In genomic region chr16:56332464-56333079, GRCh38 we compare ENCODE assay signal across 8 cellular contexts.
DNase-seq lines count a peak whose midpoint lies in the region; ATAC-seq and TF ChIP-seq lines count a peak whose summit lies in the region.

No MANE protein-coding gene starts in this region.

- no peak overlapping the region for H3K4me3 ChIP-seq in smooth muscle cell
- H3K4me3 ChIP-seq in esophagus muscularis mucosa = no peak overlapping the region

- H3K27me3 ChIP-seq in smooth muscle cell (ENCODE audit: low read depth) (no peaks in the 10 kb centered on the region), esophagus muscularis mucosa (no peaks in the 10 kb centered on the region)

- intact Hi-C loops in activated CD8-positive, alpha-beta T cell treated with anti-CD3 and anti-CD28 coated beads for 36 hours (cut with micrococcal nuclease) = no loop called here
- intact Hi-C loops in esophagus muscularis mucosa (cut with DNase I) = no loop called here

- H3K4me1 ChIP-seq in smooth muscle cell (ENCODE audit: low read depth) (no peaks in the 10 kb centered on the region), esophagus muscularis mucosa (peaks cover 0 to 8% (median 0%) of the 10 kb centered on the region in 4 donors)

- H3K4me2 ChIP-seq in smooth muscle cell = no peak overlapping the region

- no peaks in the 10 kb centered on the region for H3K9me3 Mint-ChIP-seq in activated CD8-positive, alpha-beta T cell treated with anti-CD3 and anti-CD28 coated beads for 36 hours
- H3K9me3 Mint-ChIP-seq in activated CD8-positive, alpha-beta T cell treated with anti-CD3 and anti-CD28 coated beads, Interleukin-2, amount 10 ng/mL, durations not matched to agents 7 days and 5 days (ENCODE audit: insufficient read depth) = no peaks in the 10 kb centered on the region
- H3K9me3 Mint-ChIP-seq in WTC11 = no peaks in the 10 kb centered on the region

- H3K79me2 ChIP-seq in smooth muscle cell (ENCODE audit: low read depth) = no peaks in the 10 kb centered on the region

- 39% methylated on average over 16 of the region's 16 CpGs for WGBS in smooth muscle cell (ENCODE audit: low lambda C conversion rate)
- 72% methylated on average over 14 of the region's 16 CpGs for WGBS in esophagus muscularis mucosa

- no peaks in the 10 kb centered on the region for H3K36me3 ChIP-seq in smooth muscle cell (ENCODE audit: low read depth)
- no peaks in the 10 kb centered on the region for H3K36me3 ChIP-seq in esophagus muscularis mucosa

- no peaks in the 10 kb centered on the region for H3K36me3 Mint-ChIP-seq in activated CD8-positive, alpha-beta T cell treated with anti-CD3 and anti-CD28 coated beads for 36 hours (ENCODE audit: low read depth)
- no peaks in the 10 kb centered on the region for H3K36me3 Mint-ChIP-seq in activated CD8-positive, alpha-beta T cell treated with anti-CD3 and anti-CD28 coated beads, Interleukin-2, amount 10 ng/mL, durations not matched to agents 7 days and 5 days (ENCODE audit: low read depth)
- H3K36me3 Mint-ChIP-seq in WTC11 = no peaks in the 10 kb centered on the region

- H3F3A ChIP-seq in smooth muscle cell (ENCODE audit: low read depth) = no peaks in the 10 kb centered on the region

- no peak for TF ChIP-seq POLR2A in esophagus muscularis mucosa (IDR thresholded peaks at IDR 0.05; ENCODE audit: low read depth)

- H4K20me1 ChIP-seq in smooth muscle cell (ENCODE audit: low read depth) = no peaks in the 10 kb centered on the region

- no peak for TF ChIP-seq EP300 in esophagus muscularis mucosa (IDR thresholded peaks at IDR 0.05)

- POLR2A ChIA-PET in activated CD8-positive, alpha-beta T cell treated with anti-CD3 and anti-CD28 coated beads for 36 hours (lab: Charles Lee) = no interaction called here
- POLR2A ChIA-PET in activated CD8-positive, alpha-beta T cell treated with anti-CD3 and anti-CD28 coated beads, Interleukin-2, amount 10 ng/mL, durations not matched to agents 7 days and 5 days (lab: Charles Lee) = no interaction called here
- POLR2A ChIA-PET in WTC11 (lab: Charles Lee) = no interaction called here

- no peak overlapping the region for H3K27ac Mint-ChIP-seq in activated CD8-positive, alpha-beta T cell treated with anti-CD3 and anti-CD28 coated beads for 36 hours
- H3K27ac Mint-ChIP-seq in activated CD8-positive, alpha-beta T cell treated with anti-CD3 and anti-CD28 coated beads, Interleukin-2, amount 10 ng/mL, durations not matched to agents 7 days and 5 days = no peak overlapping the region
- no peak overlapping the region for H3K27ac Mint-ChIP-seq in WTC11

- H3K9me3 ChIP-seq in smooth muscle cell (replicated peaks; ENCODE audit: low read depth) (no peaks in the 10 kb centered on the region), esophagus muscularis mucosa (no peaks in the 10 kb centered on the region)

- H3K27ac ChIP-seq in smooth muscle cell (ENCODE audit: low read depth) = no peak overlapping the region
- H3K27ac ChIP-seq in esophagus muscularis mucosa (replicated peaks in 1 of 4) = no peak overlapping the region

- H3K4me1 Mint-ChIP-seq in activated CD8-positive, alpha-beta T cell treated with anti-CD3 and anti-CD28 coated beads for 36 hours (ENCODE audit: low read depth) = no peaks in the 10 kb centered on the region
- no peaks in the 10 kb centered on the region for H3K4me1 Mint-ChIP-seq in activated CD8-positive, alpha-beta T cell treated with anti-CD3 and anti-CD28 coated beads, Interleukin-2, amount 10 ng/mL, durations not matched to agents 7 days and 5 days (ENCODE audit: low read depth)
- H3K4me1 Mint-ChIP-seq in WTC11 = no peaks in the 10 kb centered on the region

- H3K27me3 Mint-ChIP-seq in activated CD8-positive, alpha-beta T cell treated with anti-CD3 and anti-CD28 coated beads for 36 hours = no peaks in the 10 kb centered on the region
- no peaks in the 10 kb centered on the region for H3K27me3 Mint-ChIP-seq in activated CD8-positive, alpha-beta T cell treated with anti-CD3 and anti-CD28 coated beads, Interleukin-2, amount 10 ng/mL, durations not matched to agents 7 days and 5 days (ENCODE audit: low read depth)
- no peaks in the 10 kb centered on the region for H3K27me3 Mint-ChIP-seq in WTC11 (ENCODE audit: low read depth)

- no peak overlapping the region for H3K4me3 Mint-ChIP-seq in activated CD8-positive, alpha-beta T cell treated with anti-CD3 and anti-CD28 coated beads for 36 hours
- H3K4me3 Mint-ChIP-seq in activated CD8-positive, alpha-beta T cell treated with anti-CD3 and anti-CD28 coated beads, Interleukin-2, amount 10 ng/mL, durations not matched to agents 7 days and 5 days = no peak overlapping the region
- H3K4me3 Mint-ChIP-seq in WTC11 = no peak overlapping the region

- H3K9ac ChIP-seq in smooth muscle cell (ENCODE audit: low read depth) = no peak overlapping the region

- CTCF ChIA-PET in activated CD8-positive, alpha-beta T cell treated with anti-CD3 and anti-CD28 coated beads for 36 hours (lab: Charles Lee) = interaction anchor here (1.8 kb wide), 1 partner anchor 11 kb away, joined by 4 read pairs; no protein-coding TSS in a partner anchor
- CTCF ChIA-PET in activated CD8-positive, alpha-beta T cell treated with anti-CD3 and anti-CD28 coated beads, Interleukin-2, amount 10 ng/mL, durations not matched to agents 7 days and 5 days (lab: Charles Lee) = interaction anchor here (2.3 kb wide), 1 partner anchor 14 kb away, joined by 6 read pairs; no protein-coding TSS in a partner anchor
- CTCF ChIA-PET in WTC11 (lab: Charles Lee) = interaction anchor here (0.6 to 6.2 kb wide), 5 partner anchors 9 to 1198 kb away, joined by 3 to 65 read pairs (median 3); no protein-coding TSS in a partner anchor

- DNase-seq in activated CD8-positive, alpha-beta T cell treated with anti-CD3 and anti-CD28 coated beads for 36 hours = peak; percentile 37
- no peak for DNase-seq in activated CD8-positive, alpha-beta T cell treated with anti-CD3 and anti-CD28 coated beads, Interleukin-2, amount 10 ng/mL, durations not matched to agents 7 days and 5 days
- DNase-seq in WTC11 (ENCODE audit: low spot score) = peak; percentile 71
- peak; percentile 88 for DNase-seq in hepatic stellate cell (ENCODE audit: low spot score)
- peak; percentile 12 for DNase-seq in smooth muscle cell (lab: John Stamatoyannopoulos, UW; ENCODE audit: unreplicated experiment)
- no peak for DNase-seq in NCI-H526 (lab: John Stamatoyannopoulos, UW)
- no peak for DNase-seq in esophagus muscularis mucosa (ENCODE audit: extremely low spot score)
- no peak for DNase-seq in stimulated activated CD4-positive, alpha-beta T cell treated with anti-CD3 and anti-CD28 coated beads, Interleukin-4, amount 100 ng/mL, for 1 hour

- no peak for TF ChIP-seq CTCF in activated CD8-positive, alpha-beta T cell treated with anti-CD3 and anti-CD28 coated beads for 36 hours (IDR thresholded peaks at IDR 0.05)
- no peak for TF ChIP-seq CTCF in WTC11 (IDR thresholded peaks at IDR 0.05)
- TF ChIP-seq CTCF in smooth muscle cell (IDR thresholded peaks at IDR 0.05; ENCODE audit: borderline replicate concordance, insufficient read depth, poor library complexity, severe bottlenecking) = peak; percentile 39
- peak in 1 of 3 experiments; percentile 16 for TF ChIP-seq CTCF in esophagus muscularis mucosa (IDR thresholded peaks at IDR 0.05)

- H2AFZ ChIP-seq in smooth muscle cell (ENCODE audit: low read depth) = no peak overlapping the region

- no peak for ATAC-seq in activated CD8-positive, alpha-beta T cell treated with anti-CD3 and anti-CD28 coated beads for 36 hours
- ATAC-seq in activated CD8-positive, alpha-beta T cell treated with anti-CD3 and anti-CD28 coated beads, Interleukin-2, amount 10 ng/mL, durations not matched to agents 7 days and 5 days = no peak
- peak; percentile 88 for ATAC-seq in WTC11

TF ChIP-seq in WTC11, 78 proteins besides CTCF, POLR2A, EP300 and RAD21 (continues in another document):
- no peak for TF ChIP-seq GABPB1 (CRISPR knock-in tag; IDR thresholded peaks at IDR 0.05)
- TF ChIP-seq HMGXB4 (CRISPR knock-in tag; IDR thresholded peaks at IDR 0.05) = no peak
- TF ChIP-seq ZNF396 (CRISPR knock-in tag; IDR thresholded peaks at IDR 0.05; ENCODE audit: borderline replicate concordance) = no peak
- TF ChIP-seq ERG (CRISPR knock-in tag; IDR thresholded peaks at IDR 0.05) = no peak

Comparison
In these comparisons a context has a peak if more than half of its experiments do, and no peak if none do; other contexts are left out.
1. DNase-seq: peak in activated CD8-positive, alpha-beta T cell treated with anti-CD3 and anti-CD28 coated beads for 36 hours (single experiment), WTC11 (single experiment), hepatic stellate cell (single experiment) and smooth muscle cell (single experiment); none in activated CD8-positive, alpha-beta T cell treated with anti-CD3 and anti-CD28 coated beads, Interleukin-2, amount 10 ng/mL, durations not matched to agents 7 days and 5 days (single experiment), NCI-H526 (0 of 2), esophagus muscularis mucosa (single experiment) and stimulated activated CD4-positive, alpha-beta T cell treated with anti-CD3 and anti-CD28 coated beads, Interleukin-4, amount 100 ng/mL, for 1 hour (single experiment).